Comparison of ENCODE assay signal across 1 cellular context in genomic region chr7:100141554-100141949, GRCh38.
TF ChIP-seq lines count a peak whose summit lies in the region.

No MANE protein-coding gene starts in this region.

TF ChIP-seq in GM23338, 12 proteins besides CTCF, POLR2A, EP300 and RAD21 (continued from another document):
- TF ChIP-seq ZNF462 (CRISPR knock-in tag; IDR thresholded peaks at IDR 0.05) (no peak), ZNF331 (CRISPR knock-in tag; IDR thresholded peaks at IDR 0.05; ENCODE audit: low read depth) (no peak), STAT1 (IDR thresholded peaks at IDR 0.05; ENCODE audit: unreplicated experiment) (no peak), CREB1 (CRISPR knock-in tag; IDR thresholded peaks at IDR 0.05; ENCODE audit: low read depth) (no peak), ZNF114 (CRISPR knock-in tag; IDR thresholded peaks at IDR 0.05) (no peak), JUNB (IDR thresholded peaks at IDR 0.05; ENCODE audit: unreplicated experiment) (no peak), POLR2AphosphoS5 (IDR thresholded peaks at IDR 0.05; ENCODE audit: low read depth) (no peak), EZH2phosphoT487 (IDR thresholded peaks at IDR 0.05; ENCODE audit: unreplicated experiment) (no peak), EZH2 (IDR thresholded peaks at IDR 0.05; ENCODE audit: low read depth, unreplicated experiment) (no peak)
TF ChIP-seq in GM23338: peak in this region for 0.
